13 cellular contexts compared by ENCODE assay signal in genomic region chr6:80280258-80281010, GRCh38.
DNase-seq lines count a peak whose midpoint lies in the region; ATAC-seq lines count a peak whose summit lies in the region.
"Had no signal": no experiment of that assay in that cellular context is flagged by ENCODE, and none has a peak within 500 bp of the region (broad histone marks: within the 10 kb centered on the region; RNA-seq: fewer than 3 reads in every experiment).

No MANE protein-coding gene starts in this region.

- DNase-seq in AG08395 (ENCODE audit: low spot score), result peak; percentile 13
- DNase-seq in astrocyte of the hippocampus (ENCODE audit: low read depth, low spot score), result peak; percentile 28
- DNase-seq in DMS153 (lab: John Stamatoyannopoulos, UW), result no peak
- no peak for DNase-seq in SK-N-DZ (ENCODE audit: low spot score)
- no peak for DNase-seq in putamen (ENCODE audit: low spot score)
- no peak for DNase-seq in SKM-1 treated with dmso at 0.1 percent for 144 hours (lab: John Stamatoyannopoulos, UW; ENCODE audit: unreplicated experiment)
- DNase-seq: activated CD4-positive, alpha-beta T cell treated with anti-CD3 and anti-CD28 coated beads, Interleukin-2, amount 10 ng/mL, durations not matched to agents 7 days and 5 days; amniotic stem cell; NCI-H446; SJCRH30; stimulated activated CD4-positive, alpha-beta T cell treated with anti-CD3 and anti-CD28 coated beads, Interleukin-2, amount 100 ng/mL, for 24 hours had no signal

- peak; percentile 69 for ATAC-seq in GM18870 (IDR thresholded peaks at IDR 0.05; ENCODE audit: unreplicated experiment)
- peak; percentile 61 for ATAC-seq in HG03097 (IDR thresholded peaks at IDR 0.05; ENCODE audit: low FRiP score, unreplicated experiment)

Comparison
In these comparisons a context has a peak if more than half of its experiments do, and no peak if none do; other contexts are left out.
1. DNase-seq: peak in AG08395 (single experiment) and astrocyte of the hippocampus (single experiment); none in DMS153 (single experiment), SK-N-DZ (single experiment), putamen (single experiment) and SKM-1 treated with dmso at 0.1 percent for 144 hours (single experiment).